16 cellular contexts compared by ENCODE assay signal in the genomic region with DNA sequence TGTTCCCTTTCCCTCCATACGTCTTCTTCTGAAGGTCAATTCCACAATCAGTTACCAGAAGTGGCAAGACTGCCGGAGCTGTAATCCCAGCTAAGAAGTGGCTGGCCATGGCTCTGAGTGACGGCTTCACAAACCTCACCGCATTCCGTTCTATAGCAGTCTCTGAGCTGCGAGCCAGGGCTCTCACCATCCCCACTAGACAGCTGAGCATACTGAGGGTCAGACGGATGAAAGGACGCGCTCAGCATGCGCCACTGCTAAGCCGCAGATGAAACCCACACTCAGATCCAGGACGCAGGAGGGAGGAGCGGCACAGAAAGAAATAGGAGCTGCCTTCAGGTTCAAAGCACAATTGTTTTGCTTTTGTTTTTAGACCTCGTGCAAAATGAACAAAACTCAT.
A peak's percentile ranks its signal among the peaks of the same experiment; 100 is the strongest.
DNase-seq lines count a peak whose midpoint lies in the region; ATAC-seq and TF ChIP-seq lines count a peak whose summit lies in the region.
"Had no signal": no experiment of that assay in that cellular context is flagged by ENCODE, and none has a peak within 500 bp of the region (broad histone marks: within the 10 kb centered on the region; RNA-seq: fewer than 3 reads in every experiment).

No MANE protein-coding gene starts in this region.

- H3K4me1 ChIP-seq in RWPE2 (ENCODE audit: insufficient read depth, poor library complexity, severe bottlenecking) (peaks cover 49% of the 10 kb centered on the region), gastrocnemius medialis (no peaks in the 10 kb centered on the region)
- H3K4me1 ChIP-seq: adrenal gland had no signal

- H3K27ac Mint-ChIP-seq in mesothelial cell of epicardium (peak overlapping the region; percentile 94), type B pancreatic cell (no peak overlapping the region)
- H3K27ac Mint-ChIP-seq: activated T-helper 1 cell treated with anti-CD3 and anti-CD28 coated beads, Interleukin-12 subunit alpha, Interleukin-12 subunit beta, Interleukin-2, Interleukin-4 antibody, amounts not matched to agents 30 ng/mL and 10 ng/mL and 1 ng/mL, durations not matched to agents 14 hours and 24 hours and 36 hours had no signal

- no peaks in the 10 kb centered on the region for H3K36me3 ChIP-seq in RWPE2 (ENCODE audit: low read depth)
- H3K36me3 ChIP-seq in gastrocnemius medialis = no peaks in the 10 kb centered on the region
- H3K36me3 ChIP-seq: adrenal gland had no signal

- H3K36me3 Mint-ChIP-seq in mesothelial cell of epicardium (peaks cover 2% of the 10 kb centered on the region), type B pancreatic cell (no peaks in the 10 kb centered on the region)

- H3K4me3 Mint-ChIP-seq in mesothelial cell of epicardium (no peak overlapping the region), type B pancreatic cell (peak overlapping the region; percentile 36)
- H3K4me3 Mint-ChIP-seq: activated T-helper 1 cell treated with anti-CD3 and anti-CD28 coated beads, Interleukin-12 subunit alpha, Interleukin-12 subunit beta, Interleukin-2, Interleukin-4 antibody, amounts not matched to agents 30 ng/mL and 10 ng/mL and 1 ng/mL, durations not matched to agents 14 hours and 24 hours and 36 hours had no signal

- ATAC-seq in RWPE2 (ENCODE audit: low read depth) (no peak), gastrocnemius medialis (no peak)
- ATAC-seq: esophagus mucosa had no signal

- H3K9me3 Mint-ChIP-seq in mesothelial cell of epicardium (peaks cover 12% of the 10 kb centered on the region), type B pancreatic cell (peaks cover 7% of the 10 kb centered on the region)
- H3K9me3 Mint-ChIP-seq: activated T-helper 1 cell treated with anti-CD3 and anti-CD28 coated beads, Interleukin-12 subunit alpha, Interleukin-12 subunit beta, Interleukin-2, Interleukin-4 antibody, amounts not matched to agents 30 ng/mL and 10 ng/mL and 1 ng/mL, durations not matched to agents 14 hours and 24 hours and 36 hours had no signal

- in situ Hi-C loops in G401 (cut with HindIII; ENCODE audit: low sequenced_read_pairs) (no loop called here), gastrocnemius medialis (cut with MboI; ENCODE audit: low sequenced_read_pairs in 4 of 4) (no loop called here)

- peaks cover 9% of the 10 kb centered on the region for H3K9me3 ChIP-seq in RWPE2 (ENCODE audit: severe bottlenecking)
- no peaks in the 10 kb centered on the region for H3K9me3 ChIP-seq in gastrocnemius medialis
- H3K9me3 ChIP-seq: adrenal gland had no signal

- intact Hi-C loops in gastrocnemius medialis (cut with DNase I; ENCODE audit: low total_unique reads) = loop anchor here (5.0 kb wide), 1 partner anchor 47 kb away; no protein-coding TSS in a partner anchor

- H3K27me3 ChIP-seq in RWPE2 (ENCODE audit: insufficient read depth, poor library complexity, severe bottlenecking) = no peaks in the 10 kb centered on the region
- H3K27me3 ChIP-seq in gastrocnemius medialis = peaks cover 0 to 3% (median 0%) of the 10 kb centered on the region in 3 donors

- H3K27ac ChIP-seq in RWPE2 (ENCODE audit: poor library complexity, severe bottlenecking) (peak overlapping the region; percentile 80), gastrocnemius medialis (peak overlapping the region in 2 of 4 donors; percentile 22 to 23)

- peak; percentile 60 for DNase-seq in RWPE2 (ENCODE audit: low spot score)
- peak; percentile 39 for DNase-seq in choroid plexus epithelial cell (ENCODE audit: low read depth)
- DNase-seq in mesothelial cell of epicardium (ENCODE audit: low spot score in 2 of 2, unreplicated experiment in 2 of 2) = no peak
- peak; percentile 42 for DNase-seq in type B pancreatic cell (ENCODE audit: extremely low spot score, unreplicated experiment)
- no peak for DNase-seq in G401 (ENCODE audit: low spot score)
- DNase-seq in dermis blood vessel endothelial cell = no peak
- no peak for DNase-seq in kidney tubule cell (ENCODE audit: low spot score)
- DNase-seq in gastrocnemius medialis = no peak
- DNase-seq: DMS79 treated with DMSO at 0.1 percent for 48 hours, Karpas-422, NCI-H1105 treated with DMSO at 0.1 percent for 48 hours, NCI-H345, SK-N-SH had no signal

- H3K4me1 Mint-ChIP-seq in mesothelial cell of epicardium (peaks cover 74% of the 10 kb centered on the region), type B pancreatic cell (ENCODE audit: unreplicated experiment) (peaks cover 57% of the 10 kb centered on the region)

- H3K4me3 ChIP-seq in RWPE2 (ENCODE audit: severe bottlenecking) (no peak overlapping the region), choroid plexus epithelial cell (ENCODE audit: low read depth, low read length) (no peak overlapping the region), gastrocnemius medialis (no peak overlapping the region)
- H3K4me3 ChIP-seq: adrenal gland had no signal

- H3K27me3 Mint-ChIP-seq in mesothelial cell of epicardium (ENCODE audit: low read depth) (peaks cover 11% of the 10 kb centered on the region), type B pancreatic cell (peaks cover 39% of the 10 kb centered on the region)

- TF ChIP-seq CTCF in RWPE2 (IDR thresholded peaks at IDR 0.05; ENCODE audit: poor library complexity, severe bottlenecking) (no peak), choroid plexus epithelial cell (conservative IDR thresholded peaks at IDR 0.05; ENCODE audit: low read depth, low read length) (no peak), mesothelial cell of epicardium (IDR thresholded peaks at IDR 0.05; ENCODE audit: unreplicated experiment) (no peak), type B pancreatic cell (conservative IDR thresholded peaks at IDR 0.05) (no peak), gastrocnemius medialis (IDR thresholded peaks at IDR 0.05 in 4 of 5, conservative IDR thresholded peaks at IDR 0.05 in 1 of 5) (no peak)

- TF ChIP-seq POLR2A in gastrocnemius medialis (IDR thresholded peaks at IDR 0.05) = no peak

Comparison
In these comparisons a context has a peak if more than half of its experiments do, and no peak if none do; other contexts are left out.
1. DNase-seq: peak in RWPE2 (single experiment), choroid plexus epithelial cell (single experiment) and type B pancreatic cell (single experiment); none in mesothelial cell of epicardium (0 of 2), G401 (single experiment), dermis blood vessel endothelial cell (single experiment), kidney tubule cell (single experiment) and gastrocnemius medialis (0 of 2).